In genomic region chr11:13462928-13463778, GRCh38 we compare ENCODE assay signal across 8 cellular contexts. TPM values are rescaled to one million over a fixed set of nuclear protein-coding genes. Genes with fewer than 3 reads are reported as not detected.
DNase-seq lines count a peak whose midpoint lies in the region; ATAC-seq, FAIRE-seq and TF ChIP-seq lines count a peak whose summit lies in the region.

TSS of gene BTBD10 (minus strand) at chr11:13463222. CDS start at chr11:13445124, 18,098 bp downstream.

- H4K20me1 ChIP-seq in fibroblast of lung (ENCODE audit: control insufficient read depth, extremely low read depth, insufficient read depth, low read length): no peaks in the 10 kb centered on the region

- no peaks in the 10 kb centered on the region for H3K27me3 Mint-ChIP-seq in activated T-helper 17 cell treated with anti-CD3 and anti-CD28 coated beads, Interleukin-2, amount 50 U/mL, for 72 hours
- no peaks in the 10 kb centered on the region for H3K27me3 Mint-ChIP-seq in naive thymus-derived CD8-positive, alpha-beta T cell
- no peaks in the 10 kb centered on the region for H3K27me3 Mint-ChIP-seq in stimulated activated naive B cell treated with anti-CD40 and anti-IgM and Interleukin-4, amounts not matched to agents 10 μg/mL and 1 μg/mL and 100 μg/mL, for 72 hours

- peak within 1 kb of the TSS; percentile 96 for H3K4me2 ChIP-seq in fibroblast of lung (ENCODE audit: extremely low read depth, insufficient read depth, low read length)

- peaks cover 23% of the 10 kb centered on the region for H3K4me1 Mint-ChIP-seq in activated T-helper 17 cell treated with anti-CD3 and anti-CD28 coated beads, Interleukin-2, amount 50 U/mL, for 72 hours
- peaks cover 20 to 52% (median 43%) of the 10 kb centered on the region in 4 donors for H3K4me1 Mint-ChIP-seq in naive thymus-derived CD8-positive, alpha-beta T cell
- peaks cover 20 to 46% of the 10 kb centered on the region in 2 donors for H3K4me1 Mint-ChIP-seq in stimulated activated naive B cell treated with anti-CD40 and anti-IgM and Interleukin-4, amounts not matched to agents 10 μg/mL and 1 μg/mL and 100 μg/mL, for 72 hours

- CTCF ChIA-PET in RWPE1 (lab: Yijun Ruan, JAX): no interaction called here

- ATAC-seq in activated T-helper 17 cell treated with anti-CD3 and anti-CD28 coated beads, Interleukin-2, amount 50 U/mL, for 72 hours (replicated peaks): peak; percentile 96
- ATAC-seq in naive thymus-derived CD8-positive, alpha-beta T cell: peak; percentile 95 to 97
- ATAC-seq in stimulated activated naive B cell treated with anti-CD40 and anti-IgM and Interleukin-4, amounts not matched to agents 10 μg/mL and 1 μg/mL and 100 μg/mL, for 72 hours (replicated peaks): peak; percentile 96 to 97

- H3K79me2 ChIP-seq in fibroblast of lung (ENCODE audit: control insufficient read depth, insufficient read depth, low read length): peaks cover 40% of the 10 kb centered on the region

- H3K27ac ChIP-seq in RWPE1 (peak within 1 kb of the TSS; percentile 86), fibroblast of lung (ENCODE audit: insufficient read depth, low read length) (peak within 1 kb of the TSS; percentile 72)

- POLR2A ChIA-PET in RWPE1 (lab: Yijun Ruan, JAX; ENCODE audit: low non-redundant PET): interaction anchor here (0.7 kb wide), 1 partner anchor 496 kb away, joined by 3 read pairs; no protein-coding TSS in a partner anchor
- POLR2A ChIA-PET in naive thymus-derived CD8-positive, alpha-beta T cell (lab: Charles Lee): interaction anchor here (0.6 to 2.2 kb wide), 10 partner anchors 10 to 1621 kb away, joined by 3 to 8 read pairs (median 4); partner anchors contain the start of genes FAR1 and USP47

- TF ChIP-seq CTCF in RWPE1 (conservative IDR thresholded peaks at IDR 0.05; ENCODE audit: low read depth): no peak
- TF ChIP-seq CTCF in fibroblast of lung (conservative IDR thresholded peaks at IDR 0.05 in 1 of 2, IDR thresholded peaks at IDR 0.05 in 1 of 2; ENCODE audit: low read depth in 1 of 2, low read length in 2 of 2): no peak

- H3K4me1 ChIP-seq in fibroblast of lung (ENCODE audit: control insufficient read depth, extremely low read depth, insufficient read depth, low read length): no peaks in the 10 kb centered on the region

- peaks cover 10% of the 10 kb centered on the region for H3K36me3 Mint-ChIP-seq in activated T-helper 17 cell treated with anti-CD3 and anti-CD28 coated beads, Interleukin-2, amount 50 U/mL, for 72 hours (ENCODE audit: low read depth)
- peaks cover 0 to 9% (median 8%) of the 10 kb centered on the region in 3 donors for H3K36me3 Mint-ChIP-seq in naive thymus-derived CD8-positive, alpha-beta T cell
- H3K36me3 Mint-ChIP-seq in stimulated activated naive B cell treated with anti-CD40 and anti-IgM and Interleukin-4, amounts not matched to agents 10 μg/mL and 1 μg/mL and 100 μg/mL, for 72 hours: peaks cover 1 to 15% of the 10 kb centered on the region in 2 donors

- FAIRE-seq in H54 (lab: Jason Lieb, UNC): peak; percentile 73

- peak within 1 kb of the TSS; percentile 79 for H2AFZ ChIP-seq in fibroblast of lung (ENCODE audit: low read length)

- peak within 1 kb of the TSS; percentile 96 for H3K4me3 Mint-ChIP-seq in activated T-helper 17 cell treated with anti-CD3 and anti-CD28 coated beads, Interleukin-2, amount 50 U/mL, for 72 hours
- peak within 1 kb of the TSS; percentile 97 to 100 (median 98) for H3K4me3 Mint-ChIP-seq in naive thymus-derived CD8-positive, alpha-beta T cell
- H3K4me3 Mint-ChIP-seq in stimulated activated naive B cell treated with anti-CD40 and anti-IgM and Interleukin-4, amounts not matched to agents 10 μg/mL and 1 μg/mL and 100 μg/mL, for 72 hours: peak within 1 kb of the TSS; percentile 100

- H3K9me3 Mint-ChIP-seq in activated T-helper 17 cell treated with anti-CD3 and anti-CD28 coated beads, Interleukin-2, amount 50 U/mL, for 72 hours: no peaks in the 10 kb centered on the region
- no peaks in the 10 kb centered on the region for H3K9me3 Mint-ChIP-seq in naive thymus-derived CD8-positive, alpha-beta T cell
- H3K9me3 Mint-ChIP-seq in stimulated activated naive B cell treated with anti-CD40 and anti-IgM and Interleukin-4, amounts not matched to agents 10 μg/mL and 1 μg/mL and 100 μg/mL, for 72 hours: no peaks in the 10 kb centered on the region

- peak; percentile 97 for DNase-seq in ELF-1 (ENCODE audit: low read depth, low spot score)
- DNase-seq in H54 (ENCODE audit: insufficient read length, low spot score): peak; percentile 78
- DNase-seq in LoVo (ENCODE audit: low spot score): peak; percentile 95
- DNase-seq in RWPE1 (ENCODE audit: low spot score): peak; percentile 91
- DNase-seq in fibroblast of lung (ENCODE audit: low read depth in 2 of 2): peak; percentile 89 to 94
- DNase-seq in naive thymus-derived CD8-positive, alpha-beta T cell: peak; percentile 84 to 96 (median 93)
- DNase-seq in stimulated activated naive B cell treated with anti-CD40 and anti-IgM and Interleukin-4, amounts not matched to agents 10 μg/mL and 1 μg/mL and 100 μg/mL, for 72 hours: peak; percentile 94

- H3K9ac ChIP-seq in fibroblast of lung (ENCODE audit: insufficient read depth, low read length): peak within 1 kb of the TSS; percentile 63

- no peaks in the 10 kb centered on the region for H3K27me3 ChIP-seq in fibroblast of lung (ENCODE audit: control insufficient read depth, insufficient read depth, low read length)

- H3K27ac Mint-ChIP-seq in activated T-helper 17 cell treated with anti-CD3 and anti-CD28 coated beads, Interleukin-2, amount 50 U/mL, for 72 hours: peak within 1 kb of the TSS; percentile 98
- H3K27ac Mint-ChIP-seq in naive thymus-derived CD8-positive, alpha-beta T cell: peak within 1 kb of the TSS; percentile 94 to 100 (median 98)
- H3K27ac Mint-ChIP-seq in stimulated activated naive B cell treated with anti-CD40 and anti-IgM and Interleukin-4, amounts not matched to agents 10 μg/mL and 1 μg/mL and 100 μg/mL, for 72 hours: peak within 1 kb of the TSS; percentile 99

- peak; percentile 97 for TF ChIP-seq POLR2A in H54 (IDR thresholded peaks at IDR 0.05; ENCODE audit: low read depth, low read length)

- no peaks in the 10 kb centered on the region for H3K9me3 ChIP-seq in fibroblast of lung (ENCODE audit: control insufficient read depth, insufficient read depth, low read depth, low read length)

- H3K4me3 ChIP-seq in fibroblast of lung (replicated peaks in 1 of 4; ENCODE audit: control extremely low read depth in 1 of 4, insufficient read depth in 1 of 4, low read depth in 3 of 4, low read length in 4 of 4): peak within 1 kb of the TSS; percentile 82 to 98 (median 90)

- H3K36me3 ChIP-seq in fibroblast of lung (ENCODE audit: control insufficient read depth, insufficient read depth, low read length): no peaks in the 10 kb centered on the region

RNA-seq across cellular contexts. Expression of gene BTBD10, which starts in this region (rescaled TPM):
- 10 to 100 TPM; 16.8 to 25.0 TPM for total RNA-seq in activated T-helper 17 cell treated with anti-CD3 and anti-CD28 coated beads, Interleukin-2, amount 50 U/mL, for 72 hours
- 75.8 and 83.9 TPM in 2 replicates for total RNA-seq in fibroblast of lung
- polyA plus RNA-seq in fibroblast of lung: 37.6 and 40.2 TPM in 2 replicates
- 22.5 and 25.7 TPM in 2 replicates for polyA plus RNA-seq in fibroblast of lung (2012)
- 17.5 and 24.5 TPM in 2 replicates for polyA minus RNA-seq in fibroblast of lung (ENCODE audit: low replicate concordance)
- 10 to 100 TPM; 19.3 to 20.2 TPM for total RNA-seq in naive thymus-derived CD8-positive, alpha-beta T cell
- 1 to 10 TPM; 7.1 to 9.4 (median 9.4) TPM for polyA plus RNA-seq in naive thymus-derived CD8-positive, alpha-beta T cell

Comparison
In these comparisons a context has a peak if more than half of its experiments do, and no peak if none do; other contexts are left out.
1. Peak in every context shown above with its lines: DNase-seq, ATAC-seq, H3K4me3 ChIP-seq and H3K27ac ChIP-seq.